In the genomic region with DNA sequence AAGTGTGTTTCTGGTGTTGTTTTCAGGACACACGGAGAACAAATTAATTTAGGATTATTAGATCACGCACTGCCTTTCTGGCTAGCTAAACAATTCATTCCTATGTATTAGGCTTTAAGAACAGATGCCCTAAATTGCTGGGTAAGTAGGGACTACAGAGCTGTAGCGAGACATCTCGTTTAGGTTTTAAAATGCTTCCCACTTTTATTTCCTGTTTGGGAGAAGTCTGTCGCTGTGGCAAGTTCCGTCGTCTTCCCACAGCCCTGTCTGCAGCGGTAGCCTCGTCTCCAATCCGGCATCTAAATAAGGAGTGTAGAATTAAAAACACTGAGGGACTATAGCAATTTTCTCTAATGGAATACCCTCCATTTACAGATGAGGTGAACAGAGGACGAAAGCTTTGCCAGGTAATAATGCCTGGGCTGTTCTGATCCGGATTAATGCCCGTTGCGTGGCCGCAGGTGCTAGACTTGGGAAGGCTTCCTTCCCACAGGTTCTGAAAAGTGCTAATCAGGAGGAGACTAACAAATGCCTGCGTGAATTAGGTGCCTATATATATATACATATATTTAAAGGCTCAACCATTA, we compare ENCODE assay signal across 8 cellular contexts. TPM values are rescaled to one million over a fixed set of nuclear protein-coding genes. Genes with fewer than 3 reads are reported as not detected.
DNase-seq lines count a peak whose midpoint lies in the region; ATAC-seq and TF ChIP-seq lines count a peak whose summit lies in the region.

No MANE protein-coding gene starts in this region.

- H3K14ac ChIP-seq in IMR-90 (replicated peaks; ENCODE audit: low read depth, low read length), result no peak overlapping the region

- no peak for TF ChIP-seq POLR2A in IMR-90 (IDR thresholded peaks at IDR 0.05; ENCODE audit: low read depth, low read length)
- TF ChIP-seq POLR2A in body of pancreas (IDR thresholded peaks at IDR 0.05), result no peak

- ATAC-seq in IMR-90 (ENCODE audit: low read depth), result no peak
- no peak for ATAC-seq in body of pancreas
- ATAC-seq in naive thymus-derived CD4-positive, alpha-beta T cell, result no peak
- ATAC-seq in GM21717 (IDR thresholded peaks at IDR 0.05; ENCODE audit: unreplicated experiment), result no peak

- H3K27me3 ChIP-seq in BE2C (peaks cover 6% of the 10 kb centered on the region), IMR-90 (ENCODE audit: control insufficient read depth, insufficient read depth, low read length) (peaks cover 49% of the 10 kb centered on the region), body of pancreas (no peaks in the 10 kb centered on the region)
- H3K27me3 ChIP-seq in naive thymus-derived CD4-positive, alpha-beta T cell (ENCODE audit: control insufficient read depth in 2 of 2, insufficient read depth in 2 of 2, low read length in 2 of 2), result peaks cover 20 to 39% of the 10 kb centered on the region in 2 donors

- H3K27me3 Mint-ChIP-seq in naive thymus-derived CD4-positive, alpha-beta T cell, result peaks cover 65 to 78% (median 71%) of the 10 kb centered on the region in 5 donors

- peaks cover 3 to 28% (median 12%) of the 10 kb centered on the region in 11 donors for H3K9me3 Mint-ChIP-seq in naive thymus-derived CD4-positive, alpha-beta T cell

- H3K4me1 Mint-ChIP-seq in naive thymus-derived CD4-positive, alpha-beta T cell, result peaks cover 6 to 17% (median 12%) of the 10 kb centered on the region in 7 donors

- H2AK9ac ChIP-seq in IMR-90 (replicated peaks; ENCODE audit: low read depth, low read length, poor library complexity), result no peak overlapping the region

- H3K79me1 ChIP-seq in IMR-90 (ENCODE audit: low read depth in 1 of 2, low read length in 2 of 2), result no peaks in the 10 kb centered on the region

- H2AK5ac ChIP-seq in IMR-90 (ENCODE audit: low read depth, low read length), result no peak overlapping the region

- no CpG with 5 or more reads among the region's 16 CpGs for WGBS in IMR-90 (ENCODE audit: extremely low coverage in 2 of 2, insufficient read length in 1 of 2), 2 experiments
- WGBS in body of pancreas, 2 donors, result 10 to 26% methylated on average over 16 of the region's 16 CpGs

- H3K4me3 ChIP-seq in BE2C (ENCODE audit: low read depth, low read length), result peak overlapping the region; percentile 92
- H3K4me3 ChIP-seq in IMR-90 (ENCODE audit: insufficient read depth, low read depth, low read length), result peak overlapping the region; percentile 73; the same call in 1 of the 2 replicates
- H3K4me3 ChIP-seq in body of pancreas, result peak overlapping the region; percentile 72 to 84
- H3K4me3 ChIP-seq in naive thymus-derived CD4-positive, alpha-beta T cell (ENCODE audit: low read length), result peak overlapping the region; percentile 70

- no peaks in the 10 kb centered on the region for H3K9me3 ChIP-seq in BE2C
- H3K9me3 ChIP-seq in IMR-90 (ENCODE audit: control insufficient read depth, insufficient read depth, low read length), result peaks cover 8% of the 10 kb centered on the region; the same call in 1 of the 2 replicates
- no peaks in the 10 kb centered on the region for H3K9me3 ChIP-seq in body of pancreas
- H3K9me3 ChIP-seq in naive thymus-derived CD4-positive, alpha-beta T cell (ENCODE audit: control insufficient read depth in 2 of 3, low read length in 3 of 3), result peaks cover 0 to 8% (median 0%) of the 10 kb centered on the region in 3 experiments

- peaks cover 0 to 7% (median 5%) of the 10 kb centered on the region in 5 donors for H3K36me3 Mint-ChIP-seq in naive thymus-derived CD4-positive, alpha-beta T cell

- H3K56ac ChIP-seq in IMR-90 (ENCODE audit: extremely low read depth, insufficient read depth, low read length), result no peak overlapping the region

- CTCF ChIA-PET in IMR-90 (lab: Yijun Ruan, JAX), result no interaction called here
- CTCF ChIA-PET in naive thymus-derived CD4-positive, alpha-beta T cell (lab: Charles Lee), result no interaction called here

- no peak overlapping the region for H2BK20ac ChIP-seq in IMR-90 (ENCODE audit: low read depth, low read length)

- H2BK5ac ChIP-seq in IMR-90 (ENCODE audit: low read depth, low read length, poor library complexity, severe bottlenecking), result no peak overlapping the region

- no peak overlapping the region for H2BK15ac ChIP-seq in IMR-90 (ENCODE audit: low read depth, low read length)

- no peak overlapping the region for H3K27ac ChIP-seq in IMR-90 (ENCODE audit: insufficient read depth, low read length)
- H3K27ac ChIP-seq in body of pancreas, result peak overlapping the region in 2 of 4 donors; percentile 57 to 84
- H3K27ac ChIP-seq in naive thymus-derived CD4-positive, alpha-beta T cell (ENCODE audit: low read depth, low read length), result no peak overlapping the region

- no peak overlapping the region for H3K23ac ChIP-seq in IMR-90 (ENCODE audit: low read depth, low read length)

- peak overlapping the region in 1 of 9 donors; percentile 23 for H3K27ac Mint-ChIP-seq in naive thymus-derived CD4-positive, alpha-beta T cell

- no peak overlapping the region for H2BK120ac ChIP-seq in IMR-90 (ENCODE audit: low read depth, low read length)

- H3K4me2 ChIP-seq in IMR-90 (ENCODE audit: low read depth, low read length), result peak overlapping the region; percentile 78

- no peak for TF ChIP-seq RAD21 in IMR-90 (IDR thresholded peaks at IDR 0.05; ENCODE audit: low read length)

- TF ChIP-seq CTCF in BE2C (IDR thresholded peaks at IDR 0.05; ENCODE audit: low read depth, low read length) (no peak), IMR-90 (conservative IDR thresholded peaks at IDR 0.05; ENCODE audit: low read depth, low read length) (no peak), body of pancreas (IDR thresholded peaks at IDR 0.05) (no peak), GM13976 (IDR thresholded peaks at IDR 0.05; ENCODE audit: borderline replicate concordance, control extremely low read depth, extremely low read depth, insufficient read depth, missing control alignments) (no peak)

- H3K4me1 ChIP-seq in BE2C, result no peaks in the 10 kb centered on the region; the same call in 1 of the 2 replicates
- peaks cover 4% of the 10 kb centered on the region; the same call in 1 of the 2 replicates for H3K4me1 ChIP-seq in IMR-90 (ENCODE audit: control insufficient read depth, insufficient read depth, low read length)
- peaks cover 23% of the 10 kb centered on the region for H3K4me1 ChIP-seq in body of pancreas
- H3K4me1 ChIP-seq in naive thymus-derived CD4-positive, alpha-beta T cell (ENCODE audit: control insufficient read depth in 2 of 2, insufficient read depth in 2 of 2, low read length in 2 of 2), result peaks cover 9 to 11% of the 10 kb centered on the region in 2 donors

- H3K4me3 Mint-ChIP-seq in naive thymus-derived CD4-positive, alpha-beta T cell, result peak overlapping the region; percentile 66 to 89 (median 76)

- no peaks in the 10 kb centered on the region for H3K36me3 ChIP-seq in BE2C
- H3K36me3 ChIP-seq in IMR-90 (ENCODE audit: control insufficient read depth, insufficient read depth, low read length), result no peaks in the 10 kb centered on the region
- no peaks in the 10 kb centered on the region for H3K36me3 ChIP-seq in body of pancreas (replicated peaks in 1 of 2; ENCODE audit: insufficient read depth in 1 of 2, low read depth in 2 of 2)
- no peaks in the 10 kb centered on the region for H3K36me3 ChIP-seq in naive thymus-derived CD4-positive, alpha-beta T cell (ENCODE audit: control insufficient read depth in 2 of 3, insufficient read depth in 3 of 3, low read length in 3 of 3)

- no peak overlapping the region for H4K5ac ChIP-seq in IMR-90 (ENCODE audit: low read depth, low read length)

- intact Hi-C loops in IMR-90 (cut with micrococcal nuclease) (no loop called here), body of pancreas (cut with DNase I) (no loop called here)
- intact Hi-C loops in naive thymus-derived CD4-positive, alpha-beta T cell (cut with micrococcal nuclease), result loop anchor here (1.0 to 10.0 kb wide), 12 partner anchors 9 to 914 kb away; a partner anchor contains a TSS

- H4K91ac ChIP-seq in IMR-90 (ENCODE audit: insufficient read depth, low read depth, low read length), result no peak overlapping the region

- in situ Hi-C loops in IMR-90 (cut with MboI; ENCODE audit: low sequenced_read_pairs) (no loop called here), GM13976 (cut with MboI; ENCODE audit: low sequenced_read_pairs, unreplicated experiment) (no loop called here)

- peak overlapping the region; percentile 86 for H2AFZ ChIP-seq in IMR-90 (replicated peaks; ENCODE audit: low read length, poor library complexity)

- no peak overlapping the region for H3K9ac ChIP-seq in IMR-90 (ENCODE audit: low read depth, low read length)

- no peaks in the 10 kb centered on the region for H4K20me1 ChIP-seq in IMR-90 (ENCODE audit: insufficient read depth, low read length)

- no TSS peak for BruUV-seq in IMR-90 (replicated peaks; lab: Mats Ljungman, UMichigan)

- dilution Hi-C loops in IMR-90 (cut with HindIII; ENCODE audit: low sequenced_read_pairs, unreplicated experiment), result no loop called here

- H3K18ac ChIP-seq in IMR-90 (ENCODE audit: low read depth, low read length), result no peak overlapping the region

- POLR2A ChIA-PET in IMR-90 (lab: Charles Lee; ENCODE audit: unreplicated experiment), result no interaction called here
- POLR2A ChIA-PET in naive thymus-derived CD4-positive, alpha-beta T cell (lab: Charles Lee), result no interaction called here

- no peak for DNase-seq in BE2C
- DNase-seq in IMR-90, result no peak
- DNase-seq in body of pancreas, result no peak
- DNase-seq in naive thymus-derived CD4-positive, alpha-beta T cell, result no peak
- no peak for DNase-seq in NCI-H128 (lab: John Stamatoyannopoulos, UW; ENCODE audit: unreplicated experiment)
- DNase-seq in KG1 (lab: John Stamatoyannopoulos, UW), result no peak
- no peak for DNase-seq in GM13976 (ENCODE audit: low spot score)

- no peak overlapping the region for H4K8ac ChIP-seq in IMR-90 (ENCODE audit: low read depth in 2 of 2, low read length in 2 of 2)

- H3K4ac ChIP-seq in IMR-90 (ENCODE audit: low read depth, low read length), result no peak overlapping the region

- no peaks in the 10 kb centered on the region for H3K9me1 ChIP-seq in IMR-90 (ENCODE audit: insufficient read depth, low read length)

TF ChIP-seq in IMR-90, 13 proteins besides CTCF, POLR2A, EP300 and RAD21 (continues in another document):
- TF ChIP-seq CEBPB (IDR thresholded peaks at IDR 0.05; ENCODE audit: low read depth, low read length), result no peak
- TF ChIP-seq MXI1 (IDR thresholded peaks at IDR 0.05; ENCODE audit: borderline replicate concordance, low read depth, low read length), result no peak
- no peak for TF ChIP-seq RFX5 (IDR thresholded peaks at IDR 0.05; ENCODE audit: low read depth, low read length)
- TF ChIP-seq CHD1 (IDR thresholded peaks at IDR 0.05; ENCODE audit: low read depth, low read length), result no peak

RNA-seq across cellular contexts. Expression of a gene that starts 1.3 kb away (rescaled TPM):
- 1.4 TPM for polyA plus RNA-seq in BE2C (2012; ENCODE audit: insufficient read depth, insufficient read length, low read depth)
- total RNA-seq in IMR-90 (2012; rRNA removed) (under 0.01 and 0.18 TPM in 2 replicates), body of pancreas (1 to 10 TPM; 2.9 to 3.0 TPM)
- polyA plus RNA-seq in IMR-90 (2012; rRNA removed), result 0.10 and 0.16 TPM in 2 replicates
- 0.02 and 0.18 TPM in 2 replicates for polyA plus RNA-seq in IMR-90 (2012; cell fraction: cytosol; rRNA removed)
- 0.03 and 0.07 TPM in 2 replicates for polyA plus RNA-seq in IMR-90 (2012; cell fraction: nucleus; rRNA removed; ENCODE audit: low replicate concordance)
- total RNA-seq in naive thymus-derived CD4-positive, alpha-beta T cell, result 1 to 10 TPM in 1 of 5 experiments, under 1 TPM in 3, not detected in 1; 0.12 to 2.6 (median 0.32) TPM
- polyA plus RNA-seq in naive thymus-derived CD4-positive, alpha-beta T cell, result not detected

Comparison
In these comparisons a context has a peak if more than half of its experiments do, and no peak if none do; other contexts are left out.
1. intact Hi-C loops: an anchor here in naive thymus-derived CD4-positive, alpha-beta T cell (1.0 to 10.0 kb wide); none called in IMR-90 and body of pancreas.